In the genomic region with DNA sequence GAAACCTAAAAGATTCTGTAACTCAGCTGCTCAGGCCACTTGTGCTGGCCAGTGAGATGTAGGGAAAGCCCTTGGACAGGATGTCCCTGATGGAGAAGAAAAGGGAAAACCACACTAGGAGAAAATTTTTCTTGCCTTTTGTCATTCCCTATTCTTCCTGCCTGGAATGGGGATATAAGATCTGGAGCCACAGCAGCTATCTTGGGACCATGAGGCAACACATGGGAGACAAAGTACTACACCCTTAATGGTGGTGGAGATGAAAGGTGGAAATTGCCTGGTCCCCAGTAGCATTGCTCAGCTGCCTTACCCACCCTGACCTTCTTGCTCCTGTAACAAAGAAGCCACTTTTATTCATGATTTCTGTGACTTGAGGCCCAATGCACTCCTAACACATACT, we compare ENCODE assay signal across 21 cellular contexts. TPM values are rescaled to one million over a fixed set of nuclear protein-coding genes. Genes with fewer than 3 reads are reported as not detected.
"Had no signal": no experiment of that assay in that cellular context is flagged by ENCODE, and none has a peak within 500 bp of the region (broad histone marks: within the 10 kb centered on the region; RNA-seq: fewer than 3 reads in every experiment).

No MANE protein-coding gene starts in this region.

- H3K9me3 ChIP-seq: ascending aorta, mucosa of descending colon, tibial artery, uterus had no signal

- DNase-seq: activated CD4-positive, alpha-beta T cell treated with anti-CD3 and anti-CD28 coated beads, Interleukin-2, amount 50 U/mL, for 48 hours; activated gamma-delta T cell; foreskin keratinocyte; left cardiac atrium; mesenchymal stem cell; mucosa of descending colon; naive B cell; stimulated activated CD4-positive, alpha-beta T cell treated with anti-CD3 and anti-CD28 coated beads, Interleukin-12 subunit alpha, Interleukin-12 subunit beta, amount 100 ng/mL, for 4 hours; stimulated activated CD4-positive, alpha-beta T cell treated with anti-CD3 and anti-CD28 coated beads, Interleukin-1b, Interleukin-23, amount 100 ng/mL, for 48 hours; stimulated activated naive CD4-positive, alpha-beta T cell treated with Interleukin-2 at 50 U/mL for 16 hours; tibial artery; uterus; WERI-Rb-1 had no signal

- FAIRE-seq: islet of Langerhans had no signal

- H3K36me3 ChIP-seq: ascending aorta, tibial artery, uterus, WERI-Rb-1 had no signal

- ATAC-seq: foreskin keratinocyte, left cardiac atrium, mucosa of descending colon had no signal

- H3K4me1 ChIP-seq: uterus had no signal

- H2AFZ ChIP-seq: hepatocyte had no signal

- H3K4me3 ChIP-seq: ascending aorta, coronary artery, hepatocyte, mucosa of descending colon, tibial artery, uterus had no signal

- H3K27me3 ChIP-seq: ascending aorta, foreskin keratinocyte, hepatocyte, tibial artery, uterus had no signal

- H3K27ac ChIP-seq: ascending aorta, coronary artery, foreskin keratinocyte, hepatocyte, tibial artery, uterus, WERI-Rb-1 had no signal

- H3K4me2 ChIP-seq: hepatocyte had no signal

- H3K79me2 ChIP-seq: hepatocyte had no signal

RNA-seq across cellular contexts. Expression of gene RSPH6A, which starts 9.4 kb away (rescaled TPM):
- total RNA-seq: ascending aorta, epithelial cell of proximal tubule, foreskin keratinocyte, hepatocyte, left cardiac atrium, lower leg skin, subcutaneous adipose tissue had no signal
- polyA plus RNA-seq: fibroblast of lung, hepatocyte had no signal
